12 cellular contexts compared by ENCODE assay signal in genomic region chr5:142697846-142698245, GRCh38. TPM values are rescaled to one million over a fixed set of nuclear protein-coding genes. Genes with fewer than 3 reads are reported as not detected.
DNase-seq lines count a peak whose midpoint lies in the region; ATAC-seq and TF ChIP-seq lines count a peak whose summit lies in the region.
"Had no signal": no experiment of that assay in that cellular context is flagged by ENCODE, and none has a peak within 500 bp of the region (broad histone marks: within the 10 kb centered on the region; RNA-seq: fewer than 3 reads in every experiment).

No MANE protein-coding gene starts in this region.

- H3F3A ChIP-seq in GM23248 (ENCODE audit: insufficient read depth) = peaks cover 18% of the 10 kb centered on the region

- H4K20me1 ChIP-seq in GM23248 (ENCODE audit: insufficient read depth) = no peaks in the 10 kb centered on the region

- H3K4me1 ChIP-seq in GM23248 (ENCODE audit: insufficient read depth) (peaks cover 23% of the 10 kb centered on the region), ascending aorta (peaks cover 3 to 30% of the 10 kb centered on the region in 2 donors), heart right ventricle (peaks cover 9 to 66% (median 39%) of the 10 kb centered on the region in 9 donors), sigmoid colon (peaks cover 0 to 25% (median 19%) of the 10 kb centered on the region in 4 donors)

- intact Hi-C loops in ascending aorta (cut with DNase I) (loop anchor here (1.0 to 10.0 kb wide), 3 partner anchors 12 to 703 kb away; partner anchors contain the start of gene FGF1), heart right ventricle (cut with DNase I) (loop anchor here (1.0 to 10.0 kb wide), 11 partner anchors 41 to 693 kb away; no protein-coding TSS in a partner anchor), sigmoid colon (cut with DNase I) (loop anchor here (5.0 kb wide), 1 partner anchor 546 kb away; no protein-coding TSS in a partner anchor)

- H3K27ac ChIP-seq in GM23248 (peak overlapping the region; percentile 61; the same call in 1 of the 2 replicates), ascending aorta (peak overlapping the region; percentile 69 to 73), heart right ventricle (peak overlapping the region; percentile 56 to 94 (median 87)), sigmoid colon (peak overlapping the region; percentile 5 to 73 (median 66)), RWPE1 (no peak overlapping the region)
- H3K27ac ChIP-seq: KMS-11 had no signal

- no peaks in the 10 kb centered on the region for H3K27me3 ChIP-seq in GM23248 (replicated peaks; ENCODE audit: insufficient read depth)
- no peaks in the 10 kb centered on the region for H3K27me3 ChIP-seq in ascending aorta
- H3K27me3 ChIP-seq in heart right ventricle = no peaks in the 10 kb centered on the region
- no peaks in the 10 kb centered on the region for H3K27me3 ChIP-seq in sigmoid colon

- no peaks in the 10 kb centered on the region for H3K79me2 ChIP-seq in GM23248 (ENCODE audit: insufficient read depth)

- POLR2A ChIA-PET in RWPE1 (lab: Yijun Ruan, JAX; ENCODE audit: low non-redundant PET) = no interaction called here

- WGBS in GM23248 (ENCODE audit: low coverage in 1 of 2, low lambda C conversion rate in 2 of 2, missing lambda C conversion rate in 2 of 2), 2 experiments = 68 to 80% methylated on average over 3 of the region's 3 CpGs
- 21 to 22% methylated on average over 3 of the region's 3 CpGs for WGBS in heart right ventricle, 2 donors
- WGBS in sigmoid colon, 2 donors = 74 to 77% methylated on average over 3 of the region's 3 CpGs

- TF ChIP-seq EP300 in sigmoid colon (IDR thresholded peaks at IDR 0.05) = no peak

- TF ChIP-seq POLR2A in sigmoid colon (IDR thresholded peaks at IDR 0.05) = no peak

- peak overlapping the region; percentile 38 for H3K4me2 ChIP-seq in GM23248 (ENCODE audit: unreplicated experiment)
- H3K4me2 ChIP-seq: KMS-11 had no signal

- H3K4me3 ChIP-seq in GM23248 (0 out of 2 replicates have a peak overlapping the region, but pooled peaks have one; percentile 21), ascending aorta (peak overlapping the region in 1 of 2 donors; percentile 20), heart right ventricle (peak overlapping the region; percentile 10 to 54 (median 42)), sigmoid colon (no peak overlapping the region)

- H3K36me3 ChIP-seq in GM23248 (ENCODE audit: low read depth) (no peaks in the 10 kb centered on the region), ascending aorta (no peaks in the 10 kb centered on the region), heart right ventricle (no peaks in the 10 kb centered on the region), sigmoid colon (no peaks in the 10 kb centered on the region)

- no peak overlapping the region for H3K9ac ChIP-seq in GM23248
- H3K9ac ChIP-seq: KMS-11 had no signal

- H3K9me3 ChIP-seq in GM23248 (ENCODE audit: low read depth) = no peaks in the 10 kb centered on the region
- no peaks in the 10 kb centered on the region for H3K9me3 ChIP-seq in ascending aorta
- no peaks in the 10 kb centered on the region for H3K9me3 ChIP-seq in heart right ventricle
- no peaks in the 10 kb centered on the region for H3K9me3 ChIP-seq in sigmoid colon

- H3K9me2 ChIP-seq in GM23248 (ENCODE audit: insufficient read depth) = no peaks in the 10 kb centered on the region

- DNase-seq in GM23248 (peak; percentile 55), ascending aorta (ENCODE audit: low spot score in 2 of 2) (peak in 1 of 2 donors; percentile 81), heart right ventricle (peak; percentile 45 to 85), sigmoid colon (peak; percentile 81), SKM-1 (lab: John Stamatoyannopoulos, UW; ENCODE audit: unreplicated experiment) (no peak), RWPE1 (ENCODE audit: low spot score) (no peak), SK-N-DZ (ENCODE audit: low spot score) (no peak)
- no peak for DNase-seq in activated naive CD4-positive, alpha-beta T cell (lab: John Stamatoyannopoulos, UW)
- DNase-seq: DND-41, naive B cell, RPMI8226 had no signal

- peak; percentile 60 to 89 (median 82) for ATAC-seq in heart right ventricle

- CTCF ChIA-PET in RWPE1 (lab: Yijun Ruan, JAX) = interaction anchor here (0.6 to 5.6 kb wide), 9 partner anchors 15 to 551 kb away, joined by 3 to 154 read pairs (median 5); no protein-coding TSS in a partner anchor

- in situ Hi-C loops in GM23248 (cut with MboI) = loop anchor here (5.0 to 25.0 kb wide), 2 partner anchors 86 to 536 kb away; no protein-coding TSS in a partner anchor

- TF ChIP-seq CTCF in ascending aorta (IDR thresholded peaks at IDR 0.05) (no peak), heart right ventricle (IDR thresholded peaks at IDR 0.05) (no peak), sigmoid colon (IDR thresholded peaks at IDR 0.05) (no peak), RWPE1 (conservative IDR thresholded peaks at IDR 0.05; ENCODE audit: low read depth) (no peak)

- H2AFZ ChIP-seq in GM23248 = 0 out of 2 replicates have a peak overlapping the region, but pooled peaks have one; percentile 76

RNA-seq across cellular contexts. Expression of gene FGF1, which starts 12.0 kb away (rescaled TPM):
- 9.2 and 13.8 TPM in 2 replicates for total RNA-seq in GM23248 (2014; rRNA removed; shearing (Covaris generic))
- polyA plus RNA-seq in GM23248 (2016; fragmentation: Nextera tagmentation; extraction: Ambion mirVana) (27.7 and 29.6 TPM in 2 replicates), heart right ventricle (10 to 100 TPM in 1 of 2 donors, 1 to 10 TPM in 1; 5.1 to 17.6 TPM), sigmoid colon (1 to 10 TPM in 2 of 3 donors, under 1 TPM in 1; 0.60 to 1.8 (median 1.1) TPM)
- total RNA-seq in ascending aorta (23.5 TPM), heart right ventricle (100 to 1,000 TPM in 1 of 10 donors, 10 to 100 TPM in 9; 31.4 to 110 (median 58.4) TPM), sigmoid colon (1 to 10 TPM; 2.0 to 5.4 (median 3.8) TPM)
- not detected in 2 replicates for polyA plus RNA-seq in SK-N-DZ (2014; cell fraction: cytosol; rRNA removed)
- polyA plus RNA-seq in SK-N-DZ (2014; cell fraction: nucleus; rRNA removed) = not detected in 2 replicates

Comparison
In these comparisons a context has a peak if more than half of its experiments do, and no peak if none do; other contexts are left out.
1. DNase-seq: peak in GM23248 (single experiment), heart right ventricle (2 of 2) and sigmoid colon (single experiment); none in activated naive CD4-positive, alpha-beta T cell (0 of 4), SKM-1 (single experiment), RWPE1 (single experiment) and SK-N-DZ (single experiment).
2. H3K4me3 ChIP-seq: peak in GM23248 (single experiment) and heart right ventricle (10 of 10); none in sigmoid colon (0 of 4).